In the genomic region with DNA sequence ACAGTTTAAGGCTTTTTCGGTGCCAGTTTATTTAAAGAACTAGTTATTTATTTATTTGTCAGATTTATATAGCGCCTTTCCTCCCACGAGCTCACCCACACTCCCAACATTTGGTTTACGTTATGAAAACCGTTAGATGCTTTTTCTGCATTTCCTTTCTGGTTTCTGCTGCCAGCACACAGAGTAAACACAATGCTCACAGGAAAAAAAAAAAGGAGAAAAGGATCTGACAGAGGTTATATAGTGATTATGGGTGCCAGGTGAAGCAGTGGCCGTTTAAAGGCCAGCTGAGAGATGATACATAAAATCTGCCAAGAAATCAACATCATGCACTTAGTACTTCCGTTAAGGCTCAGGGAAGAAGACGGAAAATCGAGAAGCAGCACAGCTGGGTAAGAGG, we compare ENCODE assay signal across 1 cellular context.
TF ChIP-seq lines count a peak whose summit lies in the region.

No MANE protein-coding gene starts in this region.

TF ChIP-seq in HepG2, 621 proteins besides CTCF, POLR2A, EP300 and RAD21:
- TF ChIP-seq, protein P1, sequence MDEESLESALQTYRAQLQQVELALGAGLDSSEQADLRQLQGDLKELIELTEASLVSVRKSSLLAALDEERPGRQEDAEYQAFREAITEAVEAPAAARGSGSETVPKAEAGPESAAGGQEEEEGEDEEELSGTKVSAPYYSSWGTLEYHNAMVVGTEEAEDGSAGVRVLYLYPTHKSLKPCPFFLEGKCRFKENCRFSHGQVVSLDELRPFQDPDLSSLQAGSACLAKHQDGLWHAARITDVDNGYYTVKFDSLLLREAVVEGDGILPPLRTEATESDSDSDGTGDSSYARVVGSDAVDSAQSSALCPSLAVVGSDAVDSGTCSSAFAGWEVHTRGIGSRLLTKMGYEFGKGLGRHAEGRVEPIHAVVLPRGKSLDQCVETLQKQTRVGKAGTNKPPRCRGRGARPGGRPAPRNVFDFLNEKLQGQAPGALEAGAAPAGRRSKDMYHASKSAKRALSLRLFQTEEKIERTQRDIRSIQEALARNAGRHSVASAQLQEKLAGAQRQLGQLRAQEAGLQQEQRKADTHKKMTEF (CRISPR knock-in tag; IDR thresholded peaks at IDR 0.05), result 0 out of 2 replicates have a peak, but pooled peaks have one; percentile 32
- TF ChIP-seq RBM22 (optimal IDR thresholded peaks at IDR 0.05; ENCODE audit: low read length), result no peak
TF ChIP-seq in HepG2: peak in this region for 1.
